In genomic region chr5:140181002-140181483, GRCh38 we compare ENCODE assay signal across 10 cellular contexts. TPM values are rescaled to one million over a fixed set of nuclear protein-coding genes. Genes with fewer than 3 reads are reported as not detected.
DNase-seq lines count a peak whose midpoint lies in the region; ATAC-seq and TF ChIP-seq lines count a peak whose summit lies in the region.
"Had no signal": no experiment of that assay in that cellular context is flagged by ENCODE, and none has a peak within 500 bp of the region (broad histone marks: within the 10 kb centered on the region; RNA-seq: fewer than 3 reads in every experiment).

No MANE protein-coding gene starts in this region.

- H3K9ac ChIP-seq in KMS-11: peak overlapping the region; percentile 26; the same call in 1 of the 2 replicates

- no peaks in the 10 kb centered on the region for H3K79me2 ChIP-seq in KMS-11 (ENCODE audit: insufficient read depth, low read depth)

- no peaks in the 10 kb centered on the region for H4K20me1 ChIP-seq in KMS-11 (ENCODE audit: insufficient read depth)

- no peak for TF ChIP-seq POLR2A in vagina (IDR thresholded peaks at IDR 0.05)

- no peak for ATAC-seq in left cardiac atrium
- ATAC-seq in HG03097 (IDR thresholded peaks at IDR 0.05; ENCODE audit: low FRiP score, unreplicated experiment): no peak

- H3K36me3 ChIP-seq in left ventricle myocardium inferior (no peaks in the 10 kb centered on the region), KMS-11 (ENCODE audit: insufficient read depth) (no peaks in the 10 kb centered on the region), vagina (no peaks in the 10 kb centered on the region)

- H3K4me1 ChIP-seq in left ventricle myocardium inferior (peaks cover 78% of the 10 kb centered on the region), KMS-11 (ENCODE audit: low read depth, poor library complexity, severe bottlenecking) (peaks cover 36% of the 10 kb centered on the region), vagina (peaks cover 36% of the 10 kb centered on the region)

- no peaks in the 10 kb centered on the region for H3K27me3 ChIP-seq in left ventricle myocardium inferior (ENCODE audit: low read depth)
- H3K27me3 ChIP-seq in KMS-11 (ENCODE audit: insufficient read depth, low read depth): no peaks in the 10 kb centered on the region
- H3K27me3 ChIP-seq in layer of hippocampus (ENCODE audit: control insufficient read depth, insufficient read depth, low read length): no peaks in the 10 kb centered on the region
- H3K27me3 ChIP-seq in vagina: no peaks in the 10 kb centered on the region

- no peak overlapping the region for H3K4me3 ChIP-seq in left ventricle myocardium inferior
- no peak overlapping the region for H3K4me3 ChIP-seq in KMS-11 (IDR thresholded peaks at IDR 0.05; ENCODE audit: insufficient read depth, low read depth, low read length)
- H3K4me3 ChIP-seq in vagina: no peak overlapping the region

- DNase-seq in left ventricle myocardium inferior: no peak
- DNase-seq in left cardiac atrium: no peak
- no peak for DNase-seq in vagina (ENCODE audit: extremely low spot score in 2 of 2)
- DNase-seq in OCI-M2 (lab: John Stamatoyannopoulos, UW; ENCODE audit: unreplicated experiment): no peak
- no peak for DNase-seq in AG20443 (ENCODE audit: low spot score)
- DNase-seq: CD4-positive, CD25-positive, alpha-beta regulatory T cell; stimulated activated CD4-positive, alpha-beta T cell treated with anti-CD3 and anti-CD28 coated beads, Interleukin-4, amount 100 ng/mL, for 1 hour had no signal

- intact Hi-C loops in left ventricle myocardium inferior (cut with micrococcal nuclease): no loop called here
- intact Hi-C loops in left cardiac atrium (cut with DNase I): loop anchor here in 1 of 2 donors (5.0 kb wide), 1 partner anchor 41 kb away; no protein-coding TSS in a partner anchor
- intact Hi-C loops in vagina (cut with DNase I): no loop called here

- H3K4me2 ChIP-seq in KMS-11: peak overlapping the region; percentile 85

- no peaks in the 10 kb centered on the region for H3K9me3 ChIP-seq in left ventricle myocardium inferior (replicated peaks)
- no peaks in the 10 kb centered on the region for H3K9me3 ChIP-seq in vagina

- H3K27ac ChIP-seq in left ventricle myocardium inferior (replicated peaks) (peak overlapping the region; percentile 68), KMS-11 (peak overlapping the region; percentile 54; the same call in 1 of the 2 replicates), layer of hippocampus (ENCODE audit: low read depth, low read length) (peak overlapping the region; percentile 6), vagina (peak overlapping the region; percentile 37)

- H2AFZ ChIP-seq in KMS-11 (ENCODE audit: low read depth): peak overlapping the region; percentile 71

- TF ChIP-seq CTCF in left ventricle myocardium inferior (IDR thresholded peaks at IDR 0.05; ENCODE audit: borderline replicate concordance): no peak
- no peak for TF ChIP-seq CTCF in KMS-11 (conservative IDR thresholded peaks at IDR 0.05; ENCODE audit: low read depth, low read length)
- no peak for TF ChIP-seq CTCF in vagina (IDR thresholded peaks at IDR 0.05)

RNA-seq across cellular contexts. Expression of gene CYSTM1, which starts 6.1 kb away (rescaled TPM):
- 93.3 TPM for total RNA-seq in left ventricle myocardium inferior
- total RNA-seq in left cardiac atrium: 10 to 100 TPM; 61.7 to 74.6 TPM
- 51.6 TPM for total RNA-seq in vagina

RNA-seq across cellular contexts. Expression of gene IGIP, which starts 55.3 kb away (rescaled TPM):
- total RNA-seq in left ventricle myocardium inferior (12.0 TPM), left cardiac atrium (10 to 100 TPM; 12.3 to 14.4 TPM), vagina (16.7 TPM)

Comparison
In these comparisons a context has a peak if more than half of its experiments do, and no peak if none do; other contexts are left out.
1. H3K27ac ChIP-seq: peak in every context shown above with its lines; median percentile 68 in left ventricle myocardium inferior; 54 in KMS-11; 37 in vagina; 6 in layer of hippocampus.